ENCODE assay signal across 8 cellular contexts in the genomic region with DNA sequence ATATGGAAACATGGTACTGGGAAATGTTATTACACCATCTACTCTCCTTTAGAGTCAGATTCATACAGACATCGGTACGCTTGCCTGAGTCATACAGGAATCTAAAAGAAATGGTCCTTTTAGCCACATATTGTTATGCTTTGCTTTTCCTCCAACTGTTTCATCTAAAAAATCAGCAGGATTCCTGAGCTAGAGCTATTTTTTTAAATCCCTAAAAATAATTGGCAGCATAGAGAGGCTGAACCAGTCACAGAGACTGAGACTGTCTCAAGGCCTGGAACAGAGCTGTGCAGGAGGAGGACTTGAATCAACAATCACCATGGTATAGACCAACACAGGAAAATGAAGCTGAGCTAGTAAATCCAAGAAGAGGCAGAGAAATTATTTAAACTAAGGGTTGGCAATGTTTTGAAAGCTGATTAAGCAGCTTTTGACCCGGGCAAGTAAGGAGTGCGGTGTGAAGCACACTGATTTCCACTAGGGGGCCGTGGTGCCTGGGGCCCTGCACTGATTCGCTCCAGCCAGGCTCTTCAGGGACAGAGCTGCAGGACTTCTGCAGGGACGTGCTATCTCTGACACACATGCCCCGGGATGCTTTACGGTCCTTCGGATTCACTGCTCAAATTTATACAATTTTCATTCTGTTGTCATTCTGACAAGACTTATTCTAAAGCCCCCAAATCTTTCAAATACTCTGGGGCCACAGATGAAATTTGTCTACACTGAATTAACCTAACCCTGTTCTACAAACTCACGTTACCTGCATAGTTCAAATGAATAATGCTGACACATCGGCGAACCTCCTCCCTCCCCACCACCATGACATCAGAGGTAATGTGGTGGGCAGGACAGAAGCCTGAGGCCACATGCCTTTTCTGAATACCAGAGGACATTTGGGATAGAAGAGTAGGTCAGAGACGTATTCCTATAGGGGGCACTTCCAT.
DNase-seq lines count a peak whose midpoint lies in the region; ATAC-seq and TF ChIP-seq lines count a peak whose summit lies in the region.

No MANE protein-coding gene starts in this region.

- no peak overlapping the region for H3K27ac Mint-ChIP-seq in CD4-positive, CD25-positive, alpha-beta regulatory T cell

- H3K27ac ChIP-seq in CD4-positive, CD25-positive, alpha-beta regulatory T cell (ENCODE audit: insufficient read depth, low read length, poor library complexity, severe bottlenecking), result no peak overlapping the region
- H3K27ac ChIP-seq in neural cell (ENCODE audit: low read length) (no peak overlapping the region), upper lobe of left lung (no peak overlapping the region)

- H3K4me3 Mint-ChIP-seq in CD4-positive, CD25-positive, alpha-beta regulatory T cell, result no peak overlapping the region

- H3K36me3 ChIP-seq in CD4-positive, CD25-positive, alpha-beta regulatory T cell (ENCODE audit: control insufficient read depth, insufficient read depth, low read length), result peaks cover 10% of the 10 kb centered on the region
- H3K36me3 ChIP-seq in neural cell (ENCODE audit: insufficient read depth, low read length) (no peaks in the 10 kb centered on the region), upper lobe of left lung (peaks cover 0 to 74% (median 18%) of the 10 kb centered on the region in 4 donors)

- H3K27me3 Mint-ChIP-seq in CD4-positive, CD25-positive, alpha-beta regulatory T cell, result no peaks in the 10 kb centered on the region

- no peak for TF ChIP-seq POLR2A in upper lobe of left lung (IDR thresholded peaks at IDR 0.05)

- H3K9me3 ChIP-seq in CD4-positive, CD25-positive, alpha-beta regulatory T cell (ENCODE audit: control insufficient read depth in 2 of 2, low read length in 2 of 2), result no peaks in the 10 kb centered on the region
- H3K9me3 ChIP-seq in neural cell (ENCODE audit: low read length) (no peaks in the 10 kb centered on the region), upper lobe of left lung (no peaks in the 10 kb centered on the region)

- peaks cover 8 to 12% (median 9%) of the 10 kb centered on the region in 4 donors for H3K4me1 Mint-ChIP-seq in CD4-positive, CD25-positive, alpha-beta regulatory T cell

- no peaks in the 10 kb centered on the region for H3K9me2 ChIP-seq in neural cell (ENCODE audit: insufficient read depth, low read length)

- TF ChIP-seq EP300 in neural cell (conservative IDR thresholded peaks at IDR 0.05; ENCODE audit: poor library complexity, severe bottlenecking), result no peak
- TF ChIP-seq EP300 in upper lobe of left lung (IDR thresholded peaks at IDR 0.05), result no peak

- H3K36me3 Mint-ChIP-seq in CD4-positive, CD25-positive, alpha-beta regulatory T cell, result peaks cover 20% of the 10 kb centered on the region

- no peak overlapping the region for H3K9ac ChIP-seq in neural cell (ENCODE audit: low read length)

- TF ChIP-seq RAD21 in neural cell (conservative IDR thresholded peaks at IDR 0.05), result peak; percentile 29

- no peak overlapping the region for H3K4me3 ChIP-seq in CD4-positive, CD25-positive, alpha-beta regulatory T cell (ENCODE audit: low read depth, low read length)
- H3K4me3 ChIP-seq in neural cell (ENCODE audit: low read length), result no peak overlapping the region
- H3K4me3 ChIP-seq in upper lobe of left lung, result no peak overlapping the region

- WGBS in upper lobe of left lung, 2 donors, result 42 to 43% methylated on average over 14 of the region's 14 CpGs

- DNase-seq in CD4-positive, CD25-positive, alpha-beta regulatory T cell, result peak in 2 of 3 donors; percentile 13 to 50
- DNase-seq in NCI-H2227 treated with DMSO at 0.1 percent for 48 hours (lab: John Stamatoyannopoulos, UW) (peak; percentile 33), fibroblast of gingiva (ENCODE audit: low read depth) (peak; percentile 46), upper lobe of left lung (peak; percentile 16 to 55)
- peak; percentile 34 to 54 for DNase-seq in activated CD4-positive, alpha-beta T cell treated with anti-CD3 and anti-CD28 coated beads, Interleukin-2, amount 50 U/mL, for 48 hours

- no peaks in the 10 kb centered on the region for H3K4me1 ChIP-seq in CD4-positive, CD25-positive, alpha-beta regulatory T cell (ENCODE audit: control insufficient read depth, insufficient read depth, low read length, poor library complexity, severe bottlenecking)
- peaks cover 0 to 7% (median 3%) of the 10 kb centered on the region in 4 donors for H3K4me1 ChIP-seq in upper lobe of left lung

- H3K9me3 Mint-ChIP-seq in CD4-positive, CD25-positive, alpha-beta regulatory T cell, result no peaks in the 10 kb centered on the region

- H3K79me2 ChIP-seq in neural cell (replicated peaks; ENCODE audit: insufficient read depth, low read length), result no peaks in the 10 kb centered on the region

- no peak overlapping the region for H3K4me2 ChIP-seq in neural cell (ENCODE audit: low read length)

- no peaks in the 10 kb centered on the region for H3F3A ChIP-seq in neural cell (ENCODE audit: insufficient read depth, low read length, poor library complexity, severe bottlenecking)

- no peaks in the 10 kb centered on the region for H3K27me3 ChIP-seq in CD4-positive, CD25-positive, alpha-beta regulatory T cell (ENCODE audit: control insufficient read depth, insufficient read depth, low read length)
- H3K27me3 ChIP-seq in neural cell (ENCODE audit: insufficient read depth, low read depth, low read length) (no peaks in the 10 kb centered on the region), upper lobe of left lung (no peaks in the 10 kb centered on the region)

- no peaks in the 10 kb centered on the region for H4K20me1 ChIP-seq in neural cell (ENCODE audit: insufficient read depth)

- no peak overlapping the region for H2AFZ ChIP-seq in neural cell (ENCODE audit: low read depth, low read length)

- peak in 1 of 2 donors; percentile 64 for ATAC-seq in CD4-positive, CD25-positive, alpha-beta regulatory T cell (ENCODE audit: low read depth in 2 of 2)
- ATAC-seq in GM18873 (IDR thresholded peaks at IDR 0.05; ENCODE audit: low FRiP score, unreplicated experiment) (peak; percentile 70), HG03045 (IDR thresholded peaks at IDR 0.05; ENCODE audit: unreplicated experiment) (peak; percentile 88), upper lobe of left lung (ENCODE audit: low FRiP score in 2 of 2) (peak; percentile 90 to 93)

- TF ChIP-seq CTCF in neural cell (IDR thresholded peaks at IDR 0.05; ENCODE audit: poor library complexity, severe bottlenecking) (peak; percentile 50), upper lobe of left lung (IDR thresholded peaks at IDR 0.05) (peak; percentile 50 to 79 (median 68))

TF ChIP-seq in neural cell, 6 proteins besides CTCF, POLR2A, EP300 and RAD21:
- TF ChIP-seq EZH2 (IDR thresholded peaks at IDR 0.05; ENCODE audit: borderline replicate concordance, insufficient read depth, low read length, poor library complexity, severe bottlenecking) (no peak), TAF1 (IDR thresholded peaks at IDR 0.05; ENCODE audit: low read depth) (no peak), SMC3 (conservative IDR thresholded peaks at IDR 0.05; ENCODE audit: poor library complexity) (peak; percentile 46), MXI1 (conservative IDR thresholded peaks at IDR 0.05; ENCODE audit: poor library complexity, severe bottlenecking) (no peak)
- TF ChIP-seq, protein P1, sequence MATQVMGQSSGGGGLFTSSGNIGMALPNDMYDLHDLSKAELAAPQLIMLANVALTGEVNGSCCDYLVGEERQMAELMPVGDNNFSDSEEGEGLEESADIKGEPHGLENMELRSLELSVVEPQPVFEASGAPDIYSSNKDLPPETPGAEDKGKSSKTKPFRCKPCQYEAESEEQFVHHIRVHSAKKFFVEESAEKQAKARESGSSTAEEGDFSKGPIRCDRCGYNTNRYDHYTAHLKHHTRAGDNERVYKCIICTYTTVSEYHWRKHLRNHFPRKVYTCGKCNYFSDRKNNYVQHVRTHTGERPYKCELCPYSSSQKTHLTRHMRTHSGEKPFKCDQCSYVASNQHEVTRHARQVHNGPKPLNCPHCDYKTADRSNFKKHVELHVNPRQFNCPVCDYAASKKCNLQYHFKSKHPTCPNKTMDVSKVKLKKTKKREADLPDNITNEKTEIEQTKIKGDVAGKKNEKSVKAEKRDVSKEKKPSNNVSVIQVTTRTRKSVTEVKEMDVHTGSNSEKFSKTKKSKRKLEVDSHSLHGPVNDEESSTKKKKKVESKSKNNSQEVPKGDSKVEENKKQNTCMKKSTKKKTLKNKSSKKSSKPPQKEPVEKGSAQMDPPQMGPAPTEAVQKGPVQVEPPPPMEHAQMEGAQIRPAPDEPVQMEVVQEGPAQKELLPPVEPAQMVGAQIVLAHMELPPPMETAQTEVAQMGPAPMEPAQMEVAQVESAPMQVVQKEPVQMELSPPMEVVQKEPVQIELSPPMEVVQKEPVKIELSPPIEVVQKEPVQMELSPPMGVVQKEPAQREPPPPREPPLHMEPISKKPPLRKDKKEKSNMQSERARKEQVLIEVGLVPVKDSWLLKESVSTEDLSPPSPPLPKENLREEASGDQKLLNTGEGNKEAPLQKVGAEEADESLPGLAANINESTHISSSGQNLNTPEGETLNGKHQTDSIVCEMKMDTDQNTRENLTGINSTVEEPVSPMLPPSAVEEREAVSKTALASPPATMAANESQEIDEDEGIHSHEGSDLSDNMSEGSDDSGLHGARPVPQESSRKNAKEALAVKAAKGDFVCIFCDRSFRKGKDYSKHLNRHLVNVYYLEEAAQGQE (IDR thresholded peaks at IDR 0.05; ENCODE audit: borderline replicate concordance), result no peak
